In genomic region chr12:103812789-103813188, GRCh38 we compare ENCODE assay signal across 28 cellular contexts. TPM values are rescaled to one million over a fixed set of nuclear protein-coding genes. Genes with fewer than 3 reads are reported as not detected.
DNase-seq lines count a peak whose midpoint lies in the region; ATAC-seq and TF ChIP-seq lines count a peak whose summit lies in the region.
"Had no signal": no experiment of that assay in that cellular context is flagged by ENCODE, and none has a peak within 500 bp of the region (broad histone marks: within the 10 kb centered on the region; RNA-seq: fewer than 3 reads in every experiment).

No MANE protein-coding gene starts in this region.

- intact Hi-C loops in HCT116 (cut with micrococcal nuclease) = no loop called here
- intact Hi-C loops in sigmoid colon (cut with DNase I) = no loop called here
- intact Hi-C loops in activated CD4-positive, alpha-beta T cell treated with anti-CD3 and anti-CD28 coated beads for 36 hours (cut with DNase I, micrococcal nuclease) = no loop called here

- 100% methylated on average over 1 of the region's 1 CpG; no CpG with 5 or more reads in 1 of the 2 experiments for WGBS in endodermal cell (ENCODE audit: insufficient coverage in 1 of 2, insufficient read length in 1 of 2), 2 experiments
- 95 to 98% methylated on average over 1 of the region's 1 CpG for WGBS in sigmoid colon, 2 donors

- H3K9ac ChIP-seq in HCT116 (ENCODE audit: low read length) (no peak overlapping the region), endodermal cell (ENCODE audit: extremely low read depth, low read length, poor library complexity, severe bottlenecking) (no peak overlapping the region), Karpas-422 (ENCODE audit: low read length) (no peak overlapping the region)

- H3K4me1 ChIP-seq in HCT116 (ENCODE audit: control insufficient read depth in 1 of 2, insufficient read depth in 2 of 2, low read length in 2 of 2) = peaks cover 6 to 11% of the 10 kb centered on the region in 2 experiments; a peak in 2 of 4 replicates
- no peaks in the 10 kb centered on the region for H3K4me1 ChIP-seq in endodermal cell (ENCODE audit: control insufficient read depth, insufficient read depth, low read length)
- peaks cover 0 to 98% (median 94%) of the 10 kb centered on the region in 4 donors for H3K4me1 ChIP-seq in sigmoid colon
- H3K4me1 ChIP-seq in Karpas-422 (ENCODE audit: low read length) = no peaks in the 10 kb centered on the region

- no peak overlapping the region for H3K4me3 Mint-ChIP-seq in endodermal cell
- H3K4me3 Mint-ChIP-seq in activated CD4-positive, alpha-beta T cell treated with anti-CD3 and anti-CD28 coated beads for 36 hours = no peak overlapping the region
- H3K4me3 Mint-ChIP-seq: B cell; CD8-positive, alpha-beta memory T cell; GM23338 had no signal

- CTCF ChIA-PET in HCT116 (lab: Charles Lee) = no interaction called here
- CTCF ChIA-PET in activated CD4-positive, alpha-beta T cell treated with anti-CD3 and anti-CD28 coated beads for 36 hours (lab: Charles Lee) = no interaction called here

- H3K27ac Mint-ChIP-seq in endodermal cell = no peak overlapping the region
- no peak overlapping the region for H3K27ac Mint-ChIP-seq in activated CD4-positive, alpha-beta T cell treated with anti-CD3 and anti-CD28 coated beads for 36 hours
- H3K27ac Mint-ChIP-seq: B cell; CD8-positive, alpha-beta memory T cell; GM23338 had no signal

- no peak overlapping the region for H3K27ac ChIP-seq in HCT116 (ENCODE audit: low read depth, low read length)
- no peak overlapping the region for H3K27ac ChIP-seq in endodermal cell (ENCODE audit: low read depth, low read length)
- H3K27ac ChIP-seq in sigmoid colon = peak overlapping the region in 3 of 4 donors; percentile 1 to 99 (median 39)
- H3K27ac ChIP-seq in Karpas-422 (ENCODE audit: low read length) = no peak overlapping the region
- H3K27ac ChIP-seq: C4-2B, HL-60, PC-9 had no signal

- peaks cover 4% of the 10 kb centered on the region for H3K36me3 ChIP-seq in GM06990 (ENCODE audit: control insufficient read depth, insufficient read depth, low read length)
- peaks cover 0 to 8% of the 10 kb centered on the region in 2 experiments; a peak in 2 of 4 replicates for H3K36me3 ChIP-seq in HCT116 (ENCODE audit: control insufficient read depth in 1 of 2, insufficient read depth in 2 of 2, low read length in 2 of 2)
- H3K36me3 ChIP-seq in endodermal cell (ENCODE audit: control insufficient read depth, insufficient read depth, low read length) = peaks cover 71% of the 10 kb centered on the region
- H3K36me3 ChIP-seq in sigmoid colon = peaks cover 24 to 78% (median 50%) of the 10 kb centered on the region in 4 donors
- no peaks in the 10 kb centered on the region for H3K36me3 ChIP-seq in Karpas-422 (ENCODE audit: insufficient read depth, low read length)

- BruUV-seq in HCT116 (replicated peaks; lab: Mats Ljungman, UMichigan) = no TSS peak

- H2AFZ ChIP-seq in HCT116 (ENCODE audit: low read depth, low read length, poor library complexity, severe bottlenecking) (no peak overlapping the region), Karpas-422 (ENCODE audit: low read length) (no peak overlapping the region)
- H2AFZ ChIP-seq: GM23338, PC-9 had no signal

- no peaks in the 10 kb centered on the region for H3K27me3 ChIP-seq in GM06990 (replicated peaks; ENCODE audit: control insufficient read depth, insufficient read depth, low read length)
- H3K27me3 ChIP-seq in HCT116 (ENCODE audit: insufficient read depth, low read length) = no peaks in the 10 kb centered on the region
- H3K27me3 ChIP-seq in endodermal cell (ENCODE audit: control insufficient read depth, insufficient read depth, low read length, poor library complexity, severe bottlenecking) = no peaks in the 10 kb centered on the region
- H3K27me3 ChIP-seq in sigmoid colon = no peaks in the 10 kb centered on the region
- H3K27me3 ChIP-seq in Karpas-422 (ENCODE audit: low read length) = no peaks in the 10 kb centered on the region

- H3K36me3 Mint-ChIP-seq in endodermal cell (ENCODE audit: low read depth) = peaks cover 50% of the 10 kb centered on the region
- peaks cover 23% of the 10 kb centered on the region for H3K36me3 Mint-ChIP-seq in activated CD4-positive, alpha-beta T cell treated with anti-CD3 and anti-CD28 coated beads for 36 hours (ENCODE audit: low read depth)

- TF ChIP-seq CTCF in GM06990 (IDR thresholded peaks at IDR 0.05; ENCODE audit: insufficient read depth, low read length, poor library complexity, severe bottlenecking) = peak; percentile 10
- peak in 2 of 3 experiments; percentile 17 to 33; a peak in 2 of 6 replicates for TF ChIP-seq CTCF in HCT116 (IDR thresholded peaks at IDR 0.05 in 2 of 3, conservative IDR thresholded peaks at IDR 0.05 in 1 of 3; ENCODE audit: borderline replicate concordance in 1 of 3, insufficient read depth in 1 of 3, low read depth in 2 of 3, low read length in 2 of 3)
- peak; percentile 53 for TF ChIP-seq CTCF in endodermal cell (conservative IDR thresholded peaks at IDR 0.05)
- TF ChIP-seq CTCF in sigmoid colon (IDR thresholded peaks at IDR 0.05) = no peak

- TF ChIP-seq POLR2A in HCT116 (IDR thresholded peaks at IDR 0.05; ENCODE audit: borderline replicate concordance, extremely low read depth, insufficient read depth, insufficient read length) (no peak), sigmoid colon (IDR thresholded peaks at IDR 0.05) (no peak)

- H3K4me2 ChIP-seq in HCT116 (ENCODE audit: low read length) = no peak overlapping the region
- H3K4me2 ChIP-seq in Karpas-422 (ENCODE audit: low read depth, low read length, poor library complexity, severe bottlenecking) = no peak overlapping the region
- H3K4me2 ChIP-seq: GM23338, PC-9 had no signal

- H3K4me3 ChIP-seq in GM06990 (replicated peaks; ENCODE audit: low read depth, low read length) (no peak overlapping the region), HCT116 (replicated peaks in 1 of 2; ENCODE audit: low read depth in 1 of 2, low read length in 2 of 2) (no peak overlapping the region), endodermal cell (ENCODE audit: low read length) (no peak overlapping the region), sigmoid colon (no peak overlapping the region), Karpas-422 (ENCODE audit: low read length) (no peak overlapping the region)
- H3K4me3 ChIP-seq: GM23338, PC-9 had no signal

- DNase-seq in GM06990 (ENCODE audit: extremely low read depth, insufficient read length) (no peak), HCT116 (ENCODE audit: low read depth, low spot score) (no peak), endodermal cell (no peak), sigmoid colon (peak; percentile 4), Karpas-422 (no peak), SK-N-DZ (ENCODE audit: low spot score) (no peak)
- no peak for DNase-seq in activated CD4-positive, alpha-beta T cell treated with anti-CD3 and anti-CD28 coated beads for 36 hours
- DNase-seq: CD8-positive, alpha-beta memory T cell; DMS 273 treated with DMSO at 0.1 percent for 48 hours; DMS79; EL; GDM1; HCEC 1CT; NCI-H1105 treated with DMSO at 0.1 percent for 48 hours; NCI-H146; NCI-H2029; NCI-H446 treated with DMSO at 0.1 percent for 48 hours; NCI-H526; NCI-H82; NK-92 treated with Interleukin-12 subunit alpha and Interleukin-12 subunit beta, amount 100 ng/mL, for 24 hours; PC-9; Right ventricle myocardium superior; RPMI8226; T-helper 1 cell had no signal

- H3K27me3 Mint-ChIP-seq in endodermal cell (ENCODE audit: insufficient read depth) = no peaks in the 10 kb centered on the region
- no peaks in the 10 kb centered on the region for H3K27me3 Mint-ChIP-seq in activated CD4-positive, alpha-beta T cell treated with anti-CD3 and anti-CD28 coated beads for 36 hours
- H3K27me3 Mint-ChIP-seq: B cell; CD8-positive, alpha-beta memory T cell had no signal

- TF ChIP-seq EP300 in sigmoid colon (IDR thresholded peaks at IDR 0.05) = no peak

- no peak for TF ChIP-seq RAD21 in HCT116 (IDR thresholded peaks at IDR 0.05; ENCODE audit: low read depth)

- RAD21 ChIA-PET in HCT116 (lab: Charles Lee; ENCODE audit: low non-redundant PET in 1 of 2, low total read pairs in 2 of 2, uncharacterized antibody in 2 of 2, unreplicated experiment in 2 of 2) = interaction anchor here in 1 of 2 experiments (0.6 kb wide), 1 partner anchor 465 kb away, joined by 3 read pairs; no protein-coding TSS in a partner anchor

- H4K20me1 ChIP-seq in HCT116 (ENCODE audit: insufficient read depth) (no peaks in the 10 kb centered on the region), Karpas-422 (ENCODE audit: insufficient read depth, low read depth, low read length) (no peaks in the 10 kb centered on the region)

- peaks cover 11% of the 10 kb centered on the region for H3K4me1 Mint-ChIP-seq in endodermal cell
- peaks cover 9% of the 10 kb centered on the region for H3K4me1 Mint-ChIP-seq in activated CD4-positive, alpha-beta T cell treated with anti-CD3 and anti-CD28 coated beads for 36 hours
- H3K4me1 Mint-ChIP-seq: B cell; CD8-positive, alpha-beta memory T cell; GM23338 had no signal

- POLR2A ChIA-PET in HCT116 (lab: Charles Lee) = no interaction called here
- POLR2A ChIA-PET in activated CD4-positive, alpha-beta T cell treated with anti-CD3 and anti-CD28 coated beads for 36 hours (lab: Charles Lee) = no interaction called here

- peaks cover 5% of the 10 kb centered on the region for H3K9me3 Mint-ChIP-seq in endodermal cell
- H3K9me3 Mint-ChIP-seq in activated CD4-positive, alpha-beta T cell treated with anti-CD3 and anti-CD28 coated beads for 36 hours (ENCODE audit: low read depth) = no peaks in the 10 kb centered on the region
- H3K9me3 Mint-ChIP-seq: CD8-positive, alpha-beta memory T cell; GM23338 had no signal

- H3K9me3 ChIP-seq in HCT116 (ENCODE audit: control insufficient read depth in 1 of 2, insufficient read depth in 1 of 2, low read depth in 1 of 2, low read length in 2 of 2) (no peaks in the 10 kb centered on the region), endodermal cell (ENCODE audit: control insufficient read depth, low read length) (peaks cover 10% of the 10 kb centered on the region), sigmoid colon (no peaks in the 10 kb centered on the region), Karpas-422 (ENCODE audit: low read length) (no peaks in the 10 kb centered on the region)

- H3K79me2 ChIP-seq in HCT116 (ENCODE audit: insufficient read depth, low read length) (peaks cover 20% of the 10 kb centered on the region), Karpas-422 (ENCODE audit: low read length) (no peaks in the 10 kb centered on the region)

- ATAC-seq in HCT116 = no peak
- no peak for ATAC-seq in activated CD4-positive, alpha-beta T cell treated with anti-CD3 and anti-CD28 coated beads for 36 hours
- ATAC-seq: GM23338 had no signal

- H3K9me2 ChIP-seq in HCT116 (ENCODE audit: insufficient read depth) (no peaks in the 10 kb centered on the region), Karpas-422 (replicated peaks; ENCODE audit: insufficient read depth, low read length) (no peaks in the 10 kb centered on the region)

RNA-seq across cellular contexts. Expression of gene NT5DC3, which starts 28.2 kb away (rescaled TPM):
- total RNA-seq in HCT116 (2021; ENCODE audit: unreplicated experiment) (18.7 TPM), endodermal cell (10 to 100 TPM; 24.2 to 28.3 TPM), sigmoid colon (100 to 1,000 TPM; 179 to 346 (median 240) TPM)
- polyA plus RNA-seq in HCT116 (2012) = 3.8 and 5.0 TPM in 2 replicates
- polyA plus RNA-seq in endodermal cell (2013, experiment 1 of 2) = 3.9 TPM
- 3.7 TPM for polyA plus RNA-seq in endodermal cell (2013, experiment 2 of 2)
- polyA plus RNA-seq in sigmoid colon = 1 to 10 TPM in 2 of 3 donors, under 1 TPM in 1; 0.23 to 6.8 (median 1.8) TPM
- 1 to 10 TPM; 7.3 to 8.9 TPM for total RNA-seq in activated CD4-positive, alpha-beta T cell treated with anti-CD3 and anti-CD28 coated beads for 36 hours
- 1.5 and 1.7 TPM in 2 replicates for total RNA-seq in Karpas-422 (2014; rRNA removed; shearing (Covaris generic); ENCODE audit: low replicate concordance)
- 10.6 and 12.0 TPM in 2 replicates for polyA plus RNA-seq in SK-N-DZ (2014; cell fraction: cytosol; rRNA removed)
- polyA plus RNA-seq in SK-N-DZ (2014; cell fraction: nucleus; rRNA removed) = 14.7 and 25.0 TPM in 2 replicates

Comparison
In these comparisons a context has a peak if more than half of its experiments do, and no peak if none do; other contexts are left out.
1. CTCF ChIP-seq: peak in GM06990 (single experiment), HCT116 (2 of 3) and endodermal cell (single experiment); none in sigmoid colon (0 of 4).
2. H3K27ac ChIP-seq: peak in sigmoid colon (3 of 4); none in HCT116 (single experiment), endodermal cell (single experiment) and Karpas-422 (single experiment).